In the genomic region with DNA sequence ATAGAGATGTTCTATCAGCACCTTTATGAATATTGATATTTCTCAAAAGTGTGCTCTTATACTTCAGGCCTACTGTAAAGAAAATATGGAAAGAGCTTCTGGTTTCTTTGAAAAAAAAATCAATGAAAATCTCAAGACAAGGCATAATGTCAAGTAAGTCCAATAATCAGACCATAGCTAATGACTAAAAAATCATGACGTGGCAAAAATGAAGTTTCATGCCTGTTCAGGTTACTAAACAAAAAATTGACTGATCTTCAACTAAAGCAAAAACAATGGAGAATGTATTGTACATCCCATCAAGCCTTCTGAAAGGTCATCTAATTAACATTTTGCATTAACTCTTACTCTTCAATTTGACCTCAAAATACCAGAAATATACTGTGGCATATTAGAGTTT, we compare ENCODE assay signal across 31 cellular contexts.
"Had no signal": no experiment of that assay in that cellular context is flagged by ENCODE, and none has a peak within 500 bp of the region (broad histone marks: within the 10 kb centered on the region; RNA-seq: fewer than 3 reads in every experiment).

No MANE protein-coding gene starts in this region.

- H3K4me3 ChIP-seq: body of pancreas, breast epithelium had no signal

- H3K27ac ChIP-seq: body of pancreas, brain microvascular endothelial cell, breast epithelium, WERI-Rb-1 had no signal

- FAIRE-seq: astrocyte had no signal

- ATAC-seq: activated CD4-positive, alpha-beta T cell treated with anti-CD3 and anti-CD28 coated beads for 36 hours; activated CD4-positive, CD25-positive, alpha-beta regulatory T cell treated with anti-CD3 and anti-CD28 coated beads, Interleukin-2, amount 50 U/mL, for 24 hours; activated CD8-positive, alpha-beta memory T cell treated with anti-CD3 and anti-CD28 coated beads, Interleukin-2, amount 10 ng/mL, durations not matched to agents 7 days and 5 days; activated CD8-positive, alpha-beta T cell treated with anti-CD3 and anti-CD28 coated beads, Interleukin-2, amount 10 ng/mL, durations not matched to agents 7 days and 5 days; activated naive CD8-positive, alpha-beta T cell treated with anti-CD3 and anti-CD28 coated beads, Interleukin-2, amount 50 U/mL, for 24 hours; body of pancreas; WTC11 had no signal

- H3K36me3 ChIP-seq: brain microvascular endothelial cell, breast epithelium, WERI-Rb-1 had no signal

- H3K9me3 ChIP-seq: body of pancreas, breast epithelium had no signal

- H3K27me3 ChIP-seq: body of pancreas, brain microvascular endothelial cell, breast epithelium had no signal

- DNase-seq: activated CD4-positive, alpha-beta memory T cell treated with anti-CD3 and anti-CD28 coated beads, Interleukin-2, amount 10 ng/mL, durations not matched to agents 7 days and 5 days; activated CD4-positive, alpha-beta T cell treated with anti-CD3 and anti-CD28 coated beads for 1 hour; activated CD4-positive, alpha-beta T cell treated with anti-CD3 and anti-CD28 coated beads for 36 hours; activated CD4-positive, alpha-beta T cell treated with anti-CD3 and anti-CD28 coated beads for 48 hours; activated CD4-positive, alpha-beta T cell treated with anti-CD3 and anti-CD28 coated beads, Interleukin-2, amount 10 ng/mL, durations not matched to agents 7 days and 5 days; activated CD4-positive, alpha-beta T cell treated with anti-CD3 and anti-CD28 coated beads, Interleukin-2, amount 50 U/mL, for 48 hours; activated CD4-positive, CD25-positive, alpha-beta regulatory T cell; activated CD8-positive, alpha-beta memory T cell treated with anti-CD3 and anti-CD28 coated beads for 24 hours; activated CD8-positive, alpha-beta memory T cell treated with anti-CD3 and anti-CD28 coated beads, Interleukin-2, amount 10 ng/mL, durations not matched to agents 7 days and 5 days; activated CD8-positive, alpha-beta memory T cell treated with anti-CD3 and anti-CD28 coated beads, Interleukin-2, amount 50 U/mL, for 48 hours; activated CD8-positive, alpha-beta T cell treated with anti-CD3 and anti-CD28 coated beads, Interleukin-2, amount 10 ng/mL, durations not matched to agents 7 days and 5 days; activated effector memory CD4-positive, alpha-beta T cell treated with Interleukin-2 at 50 U/mL for 16 hours; activated gamma-delta T cell; activated naive CD4-positive, alpha-beta T cell treated with anti-CD3 and anti-CD28 coated beads, Interleukin-2, amount 10 ng/mL, durations not matched to agents 7 days and 5 days; activated naive CD4-positive, alpha-beta T cell treated with Interleukin-2 at 50 U/mL for 16 hours; activated naive CD8-positive, alpha-beta T cell treated with anti-CD3 and anti-CD28 coated beads, Interleukin-2, amount 10 ng/mL, durations not matched to agents 7 days and 5 days; activated naive CD8-positive, alpha-beta T cell treated with anti-CD3 and anti-CD28 coated beads, Interleukin-2, amount 50 U/mL, for 24 hours; activated T-cell treated with anti-CD3 and anti-CD28 coated beads, Interleukin-2, amount 50 U/mL, for 24 hours; activated T-cell treated with anti-CD3 and anti-CD28 coated beads, Interleukin-2, amount 50 U/mL, for 48 hours; aorta; body of pancreas; brain microvascular endothelial cell; central memory CD4-positive, alpha-beta T cell; T-helper 1 cell; T-helper 2 cell; T-helper 9 cell; WERI-Rb-1 had no signal

- H3K4me1 ChIP-seq: body of pancreas, breast epithelium had no signal
